ENCODE assay signal across 1 cellular context in the genomic region with DNA sequence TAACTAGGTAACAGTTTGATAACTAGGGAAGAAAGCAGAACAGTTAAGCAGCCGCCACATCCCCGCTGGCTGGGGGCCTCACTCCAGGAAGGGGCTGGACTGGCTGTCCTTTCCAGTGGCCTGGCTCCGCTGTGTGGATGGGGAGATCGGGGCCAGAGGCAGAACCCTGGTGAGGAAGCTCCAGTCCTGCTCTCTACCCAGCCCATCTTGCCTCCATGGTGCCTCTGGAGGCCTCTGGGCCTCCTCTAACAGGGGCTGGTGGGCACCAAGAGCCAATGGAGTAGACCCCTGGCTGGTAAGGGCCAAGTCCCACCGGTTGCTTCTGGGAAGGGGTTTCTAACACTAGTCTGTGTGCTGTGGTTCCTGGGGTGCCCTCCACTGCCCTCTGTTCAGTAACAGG.
TF ChIP-seq lines count a peak whose summit lies in the region.

No MANE protein-coding gene starts in this region.

TF ChIP-seq in SK-N-SH, 30 proteins besides CTCF, POLR2A, EP300 and RAD21:
- TF ChIP-seq, protein P1, sequence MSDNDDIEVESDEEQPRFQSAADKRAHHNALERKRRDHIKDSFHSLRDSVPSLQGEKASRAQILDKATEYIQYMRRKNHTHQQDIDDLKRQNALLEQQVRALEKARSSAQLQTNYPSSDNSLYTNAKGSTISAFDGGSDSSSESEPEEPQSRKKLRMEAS (IDR thresholded peaks at IDR 0.05; ENCODE audit: low read depth), result no peak
- TF ChIP-seq, protein P2, sequence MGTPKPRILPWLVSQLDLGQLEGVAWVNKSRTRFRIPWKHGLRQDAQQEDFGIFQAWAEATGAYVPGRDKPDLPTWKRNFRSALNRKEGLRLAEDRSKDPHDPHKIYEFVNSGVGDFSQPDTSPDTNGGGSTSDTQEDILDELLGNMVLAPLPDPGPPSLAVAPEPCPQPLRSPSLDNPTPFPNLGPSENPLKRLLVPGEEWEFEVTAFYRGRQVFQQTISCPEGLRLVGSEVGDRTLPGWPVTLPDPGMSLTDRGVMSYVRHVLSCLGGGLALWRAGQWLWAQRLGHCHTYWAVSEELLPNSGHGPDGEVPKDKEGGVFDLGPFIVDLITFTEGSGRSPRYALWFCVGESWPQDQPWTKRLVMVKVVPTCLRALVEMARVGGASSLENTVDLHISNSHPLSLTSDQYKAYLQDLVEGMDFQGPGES (IDR thresholded peaks at IDR 0.05; ENCODE audit: low read depth, low read length), result no peak
- TF ChIP-seq, protein P3, sequence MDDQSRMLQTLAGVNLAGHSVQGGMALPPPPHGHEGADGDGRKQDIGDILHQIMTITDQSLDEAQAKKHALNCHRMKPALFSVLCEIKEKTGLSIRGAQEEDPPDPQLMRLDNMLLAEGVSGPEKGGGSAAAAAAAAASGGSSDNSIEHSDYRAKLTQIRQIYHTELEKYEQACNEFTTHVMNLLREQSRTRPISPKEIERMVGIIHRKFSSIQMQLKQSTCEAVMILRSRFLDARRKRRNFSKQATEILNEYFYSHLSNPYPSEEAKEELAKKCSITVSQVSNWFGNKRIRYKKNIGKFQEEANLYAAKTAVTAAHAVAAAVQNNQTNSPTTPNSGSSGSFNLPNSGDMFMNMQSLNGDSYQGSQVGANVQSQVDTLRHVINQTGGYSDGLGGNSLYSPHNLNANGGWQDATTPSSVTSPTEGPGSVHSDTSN (IDR thresholded peaks at IDR 0.05), result no peak
- TF ChIP-seq TAF1 (IDR thresholded peaks at IDR 0.05; ENCODE audit: borderline replicate concordance, low read depth, low read length), result no peak
